11 cellular contexts compared by ENCODE assay signal in genomic region chr20:46293084-46293483, GRCh38. TPM values are rescaled to one million over a fixed set of nuclear protein-coding genes. Genes with fewer than 3 reads are reported as not detected.
A peak's percentile ranks its signal among the peaks of the same experiment; 100 is the strongest.
DNase-seq lines count a peak whose midpoint lies in the region; ATAC-seq and TF ChIP-seq lines count a peak whose summit lies in the region.
"Had no signal": no experiment of that assay in that cellular context is flagged by ENCODE, and none has a peak within 500 bp of the region (broad histone marks: within the 10 kb centered on the region; RNA-seq: fewer than 3 reads in every experiment).

No MANE protein-coding gene starts in this region.

- ATAC-seq in GM23338 = peak; percentile 78
- no peak for ATAC-seq in GM18870 (IDR thresholded peaks at IDR 0.05; ENCODE audit: unreplicated experiment)
- ATAC-seq: T-cell had no signal

- H2AFZ ChIP-seq in GM23338 (no peak overlapping the region), mesenchymal stem cell (ENCODE audit: low read depth, low read length) (no peak overlapping the region)
- H2AFZ ChIP-seq: parathyroid adenoma had no signal

- H3K9me3 ChIP-seq in mesenchymal stem cell (ENCODE audit: control insufficient read depth, low read length) = no peaks in the 10 kb centered on the region
- H3K9me3 ChIP-seq in esophagus squamous epithelium = no peaks in the 10 kb centered on the region
- H3K9me3 ChIP-seq: heart right ventricle had no signal

- no peaks in the 10 kb centered on the region for H3K36me3 ChIP-seq in GM23338 (ENCODE audit: insufficient read depth)
- no peaks in the 10 kb centered on the region for H3K36me3 ChIP-seq in mesenchymal stem cell (ENCODE audit: control insufficient read depth in 1 of 2, insufficient read depth in 2 of 2, low read depth in 1 of 2, low read length in 2 of 2)
- no peaks in the 10 kb centered on the region for H3K36me3 ChIP-seq in esophagus squamous epithelium
- H3K36me3 ChIP-seq: heart right ventricle had no signal

- H3K27ac ChIP-seq in GM23338 (ENCODE audit: low read depth) (no peak overlapping the region), mesenchymal stem cell (ENCODE audit: low read length, poor library complexity, severe bottlenecking) (no peak overlapping the region), esophagus squamous epithelium (no peak overlapping the region)
- H3K27ac ChIP-seq: heart right ventricle, parathyroid adenoma had no signal

- no peaks in the 10 kb centered on the region for H3K79me2 ChIP-seq in GM23338 (replicated peaks; ENCODE audit: insufficient read depth)
- H3K79me2 ChIP-seq: parathyroid adenoma had no signal

- H3K4ac ChIP-seq in mesenchymal stem cell (ENCODE audit: low read depth in 1 of 2, low read length in 2 of 2) = no peak overlapping the region

- no peaks in the 10 kb centered on the region for H4K20me1 ChIP-seq in GM23338 (replicated peaks; ENCODE audit: insufficient read depth)

- H3K4me1 ChIP-seq in GM23338 (ENCODE audit: insufficient read depth) (no peaks in the 10 kb centered on the region; the same call in 1 of the 2 replicates), mesenchymal stem cell (ENCODE audit: control insufficient read depth, insufficient read depth, low read depth, low read length) (no peaks in the 10 kb centered on the region), esophagus squamous epithelium (no peaks in the 10 kb centered on the region)
- H3K4me1 ChIP-seq: heart right ventricle, parathyroid adenoma had no signal

- H3K4me2 ChIP-seq in GM23338 (no peak overlapping the region), mesenchymal stem cell (ENCODE audit: low read length, poor library complexity, severe bottlenecking) (no peak overlapping the region)

- no peak for TF ChIP-seq POLR2A in esophagus squamous epithelium (IDR thresholded peaks at IDR 0.05)

- no peak overlapping the region for H2BK5ac ChIP-seq in mesenchymal stem cell (ENCODE audit: low read depth, low read length, poor library complexity, severe bottlenecking)

- H4K91ac ChIP-seq in mesenchymal stem cell (ENCODE audit: low read length) = no peak overlapping the region

- 19% methylated on average over 2 of the region's 3 CpGs for WGBS in mesenchymal stem cell
- 30 to 70% methylated on average over 2 to 3 of the region's 3 CpGs for WGBS in esophagus squamous epithelium, 2 donors

- no peaks in the 10 kb centered on the region for H3F3A ChIP-seq in GM23338 (replicated peaks; ENCODE audit: low read depth)

- no peak overlapping the region for H3K9ac ChIP-seq in mesenchymal stem cell (ENCODE audit: low read length)
- H3K9ac ChIP-seq: parathyroid adenoma had no signal

- peaks cover 9% of the 10 kb centered on the region for H3K27me3 Mint-ChIP-seq in GM23338 (ENCODE audit: insufficient read depth, low read depth, poor library complexity)

- H3K9me2 ChIP-seq in GM23338 (ENCODE audit: insufficient read depth) = no peaks in the 10 kb centered on the region

- no peak overlapping the region for H3K18ac ChIP-seq in mesenchymal stem cell (ENCODE audit: low read depth in 1 of 2, low read length in 2 of 2)

- H3K9me3 Mint-ChIP-seq in GM23338 = no peaks in the 10 kb centered on the region
- H3K9me3 Mint-ChIP-seq: T-cell had no signal

- DNase-seq in GM23338 (ENCODE audit: low spot score) (peak; percentile 78), MV-4-11 (lab: John Stamatoyannopoulos, UW) (peak; percentile 46), T47D (ENCODE audit: low read depth in 1 of 2, low spot score in 1 of 2) (peak; percentile 87 to 93), mesenchymal stem cell (peak; percentile 50), esophagus squamous epithelium (lab: John Stamatoyannopoulos, UW) (no peak), NCI-H2107 treated with DMSO at 0.1 percent for 48 hours (lab: John Stamatoyannopoulos, UW; ENCODE audit: unreplicated experiment) (no peak), pons (ENCODE audit: low spot score) (no peak)
- DNase-seq: heart right ventricle, T-cell had no signal

- in situ Hi-C loops in T47D (cut with HindIII; ENCODE audit: low pct_unique_long_range_greater_than_20kb, low sequenced_read_pairs) = no loop called here

- H3K4me3 ChIP-seq in GM23338 (no peak overlapping the region), mesenchymal stem cell (ENCODE audit: insufficient read depth in 1 of 2, low read depth in 1 of 2, low read length in 2 of 2) (no peak overlapping the region), esophagus squamous epithelium (no peak overlapping the region)
- H3K4me3 ChIP-seq: heart right ventricle had no signal

- no peak overlapping the region for H2BK12ac ChIP-seq in mesenchymal stem cell (ENCODE audit: low read length in 2 of 2)

- no peaks in the 10 kb centered on the region for H3K79me1 ChIP-seq in mesenchymal stem cell (replicated peaks; ENCODE audit: low read length, poor library complexity, severe bottlenecking)

- H3K4me3 Mint-ChIP-seq in GM23338 = no peak overlapping the region
- H3K4me3 Mint-ChIP-seq: T-cell had no signal

- intact Hi-C loops in esophagus squamous epithelium (cut with DNase I) = no loop called here

- no peak for TF ChIP-seq CTCF in GM23338 (conservative IDR thresholded peaks at IDR 0.05; ENCODE audit: low read depth in 2 of 2)
- no peak for TF ChIP-seq CTCF in esophagus squamous epithelium (IDR thresholded peaks at IDR 0.05)

- no peaks in the 10 kb centered on the region for H3K36me3 Mint-ChIP-seq in GM23338 (ENCODE audit: low read depth)
- H3K36me3 Mint-ChIP-seq: T-cell had no signal

- no peak overlapping the region for H4K8ac ChIP-seq in mesenchymal stem cell (ENCODE audit: low read length)

- H3K27ac Mint-ChIP-seq in GM23338 = no peak overlapping the region
- H3K27ac Mint-ChIP-seq: T-cell had no signal

- H2BK15ac ChIP-seq in mesenchymal stem cell (ENCODE audit: low read depth, poor library complexity, severe bottlenecking) = no peak overlapping the region

- no peak overlapping the region for H2BK120ac ChIP-seq in mesenchymal stem cell (ENCODE audit: low read depth, low read length)

- no peak overlapping the region for H2AK5ac ChIP-seq in mesenchymal stem cell (ENCODE audit: low read length, severe bottlenecking)

- H3K27me3 ChIP-seq in GM23338 (ENCODE audit: insufficient read depth) = no peaks in the 10 kb centered on the region
- peaks cover 39 to 94% of the 10 kb centered on the region in 2 experiments for H3K27me3 ChIP-seq in mesenchymal stem cell (ENCODE audit: control insufficient read depth in 1 of 2, insufficient read depth in 1 of 2, low read length in 2 of 2)
- H3K27me3 ChIP-seq in esophagus squamous epithelium = peaks cover 0 to 68% (median 0%) of the 10 kb centered on the region in 4 donors

- no peak overlapping the region for H3K23ac ChIP-seq in mesenchymal stem cell (ENCODE audit: low read length in 2 of 2)

- H3K4me1 Mint-ChIP-seq in GM23338 = peaks cover 21% of the 10 kb centered on the region
- H3K4me1 Mint-ChIP-seq: T-cell had no signal

- no peak overlapping the region for H3K14ac ChIP-seq in mesenchymal stem cell (ENCODE audit: low read length in 2 of 2)

TF ChIP-seq in GM23338, 12 proteins besides CTCF, POLR2A, EP300 and RAD21:
- TF ChIP-seq REST (IDR thresholded peaks at IDR 0.05; ENCODE audit: unreplicated experiment) (peak; percentile 85), EZH2 (IDR thresholded peaks at IDR 0.05; ENCODE audit: low read depth, unreplicated experiment) (no peak)
TF ChIP-seq in GM23338: peak in this region for 1.

RNA-seq across cellular contexts. Expression of gene CDH22, which starts 15.2 kb away (rescaled TPM):
- total RNA-seq in GM23338 (2014; rRNA removed; shearing (Covaris generic)) = 0.10 and 0.31 TPM in 2 replicates
- polyA plus RNA-seq in GM23338 (2016; fragmentation: Nextera tagmentation; extraction: Ambion mirVana) = 0.08 and 0.16 TPM in 2 replicates
- polyA plus RNA-seq in mesenchymal stem cell (2013, experiment 1 of 2) = not detected
- not detected for polyA plus RNA-seq in mesenchymal stem cell (2013, experiment 2 of 2)
- total RNA-seq in esophagus squamous epithelium = 1 to 10 TPM in 2 of 4 donors, under 1 TPM in 2; 0.11 to 2.3 (median 0.76) TPM
- total RNA-seq: T-cell had no signal

Comparison
In these comparisons a context has a peak if more than half of its experiments do, and no peak if none do; other contexts are left out.
1. DNase-seq: peak in GM23338 (single experiment), MV-4-11 (single experiment), T47D (2 of 2) and mesenchymal stem cell (single experiment); none in esophagus squamous epithelium (single experiment), NCI-H2107 treated with DMSO at 0.1 percent for 48 hours (single experiment) and pons (single experiment).